In the genomic region with DNA sequence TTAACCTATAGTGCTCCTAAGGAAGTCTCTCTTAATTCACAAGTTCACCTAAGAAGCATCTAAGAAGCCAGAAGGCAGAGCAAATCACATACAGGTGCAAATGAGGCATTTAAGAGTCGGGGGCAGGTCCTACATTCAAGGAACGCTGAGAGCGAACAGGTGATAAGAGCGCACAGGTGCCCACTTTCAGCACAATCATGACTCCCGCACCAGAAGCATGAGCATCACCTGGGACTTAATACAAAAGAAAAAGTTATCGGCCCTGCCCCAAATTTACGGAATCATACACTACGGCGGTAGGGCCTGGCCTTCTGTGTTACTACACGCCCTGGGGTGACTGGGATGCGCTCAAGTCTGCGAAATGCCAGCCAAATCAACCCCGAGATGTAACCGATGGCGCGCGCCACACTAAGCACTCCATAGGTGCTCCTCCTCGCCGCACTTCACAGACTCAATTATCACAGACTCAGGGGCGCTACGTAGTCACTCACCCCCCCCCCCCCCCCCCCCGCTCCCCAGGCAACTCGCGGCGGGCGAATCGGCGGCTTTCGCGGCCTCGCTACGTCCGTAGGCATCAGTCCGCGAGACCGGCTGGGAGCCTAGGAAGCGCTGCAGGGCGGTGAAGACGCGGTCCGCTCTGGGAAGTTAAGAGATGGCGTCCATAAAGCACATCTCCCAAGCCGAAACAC, we compare ENCODE assay signal across 8 cellular contexts.
A peak's percentile ranks its signal among the peaks of the same experiment; 100 is the strongest.
DNase-seq lines count a peak whose midpoint lies in the region; ATAC-seq lines count a peak whose summit lies in the region.

No MANE protein-coding gene starts in this region.

- no peaks in the 10 kb centered on the region for H3K9me3 ChIP-seq in mucosa of rectum (ENCODE audit: control insufficient read depth in 2 of 2, low read length in 2 of 2)

- no peaks in the 10 kb centered on the region for H3K36me3 ChIP-seq in mucosa of rectum (ENCODE audit: control insufficient read depth in 2 of 2, insufficient read depth in 2 of 2, low read length in 2 of 2)

- no peaks in the 10 kb centered on the region for H3K27me3 ChIP-seq in mucosa of rectum (ENCODE audit: control insufficient read depth in 2 of 2, insufficient read depth in 2 of 2, low read length in 2 of 2)

- peak overlapping the region; percentile 73 to 77 for H3K9ac ChIP-seq in mucosa of rectum (ENCODE audit: low read depth in 1 of 2, low read length in 2 of 2)

- H3K4me3 ChIP-seq in mucosa of rectum (ENCODE audit: low read length in 2 of 2) = peak overlapping the region; percentile 93

- peak; percentile 14 to 33 for DNase-seq in activated CD8-positive, alpha-beta memory T cell treated with anti-CD3 and anti-CD28 coated beads for 1 hour (ENCODE audit: extremely low read depth in 1 of 2, low read depth in 1 of 2)
- DNase-seq in activated CD8-positive, alpha-beta memory T cell treated with anti-CD3 and anti-CD28 coated beads for 24 hours = no peak
- peak; percentile 48 for DNase-seq in NCI-H526 treated with DMSO at 0.1 percent for 48 hours (lab: John Stamatoyannopoulos, UW)
- DNase-seq in activated CD8-positive, alpha-beta memory T cell treated with anti-CD3 and anti-CD28 coated beads, Interleukin-2, amount 50 U/mL, for 4 hours = peak; percentile 47
- DNase-seq in epithelial cell of prostate (ENCODE audit: low read depth, low spot score) = peak; percentile 12
- peak; percentile 33 to 36 for DNase-seq in stimulated activated CD8-positive, alpha-beta memory T cell treated with anti-CD3 and anti-CD28 coated beads, Interleukin-2, amount 100 ng/mL, for 48 hours (ENCODE audit: low read depth in 2 of 2)

- peak; percentile 12 for ATAC-seq in HG03066 (IDR thresholded peaks at IDR 0.05; ENCODE audit: low read depth, unreplicated experiment)

- H3K4me1 ChIP-seq in mucosa of rectum (ENCODE audit: control insufficient read depth in 2 of 2, insufficient read depth in 2 of 2, low read length in 2 of 2) = peaks cover 6 to 12% of the 10 kb centered on the region in 2 donors

- peak overlapping the region; percentile 54 for H3K27ac ChIP-seq in epithelial cell of prostate
- peak overlapping the region; percentile 75 to 78 for H3K27ac ChIP-seq in mucosa of rectum (ENCODE audit: low read depth in 2 of 2, low read length in 2 of 2)
